In genomic region chrX:55336176-55336575, GRCh38 we compare ENCODE assay signal across 8 cellular contexts.
"Had no signal": no experiment of that assay in that cellular context is flagged by ENCODE, and none has a peak within 500 bp of the region (broad histone marks: within the 10 kb centered on the region; RNA-seq: fewer than 3 reads in every experiment).

No MANE protein-coding gene starts in this region.

- H3K4me3 ChIP-seq: GM12878 had no signal

- ATAC-seq: GM12878 had no signal

- FAIRE-seq: G401.6, GM12878, GM12891, GM12892, GM18507, GM19239 had no signal

- DNase-seq: GDM1, GF-D8 had no signal
